ENCODE assay signal across 8 cellular contexts in genomic region chr15:78811124-78811824, GRCh38. TPM values are rescaled to one million over a fixed set of nuclear protein-coding genes. Genes with fewer than 3 reads are reported as not detected.
DNase-seq lines count a peak whose midpoint lies in the region; ATAC-seq lines count a peak whose summit lies in the region.

Gene ADAMTS7, minus strand, starts transcription at chr15:78811464. Its CDS starts 244 bp downstream, at chr15:78811220.

- H3K36me3 ChIP-seq in esophagus (ENCODE audit: control insufficient read depth in 2 of 2, insufficient read depth in 2 of 2, low read length in 1 of 2) = no peaks in the 10 kb centered on the region

- no peaks in the 10 kb centered on the region for H3K9me3 Mint-ChIP-seq in stimulated activated memory B cell treated with anti-CD40 and anti-IgM and Interleukin-4, amounts not matched to agents 10 μg/mL and 1 μg/mL and 100 μg/mL, for 72 hours

- H3K27me3 Mint-ChIP-seq in stimulated activated memory B cell treated with anti-CD40 and anti-IgM and Interleukin-4, amounts not matched to agents 10 μg/mL and 1 μg/mL and 100 μg/mL, for 72 hours = peaks cover 46% of the 10 kb centered on the region

- H3K4me1 ChIP-seq in esophagus (ENCODE audit: control insufficient read depth in 2 of 2, insufficient read depth in 2 of 2, low read length in 1 of 2) = peaks cover 0 to 2% of the 10 kb centered on the region in 2 donors

- 0 to 1% methylated on average over 35 to 73 of the region's 73 CpGs for WGBS in esophagus, 2 donors

- H3K27me3 ChIP-seq in esophagus (ENCODE audit: control insufficient read depth in 1 of 2, insufficient read depth in 2 of 2, low read length in 2 of 2) = peaks cover 0 to 3% of the 10 kb centered on the region in 2 donors

- peak within 1 kb of the TSS; percentile 49 to 69 for H3K4me3 ChIP-seq in esophagus (ENCODE audit: low read depth in 1 of 2, low read length in 2 of 2)

- DNase-seq in EL (peak; percentile 79), H4 (ENCODE audit: low spot score) (peak; percentile 53), NCI-H226 (peak; percentile 79), mucosa of gallbladder (ENCODE audit: low spot score) (peak; percentile 55)
- peak; percentile 65 for DNase-seq in activated T-cell treated with anti-CD3 and anti-CD28 coated beads, Interleukin-2, amount 50 U/mL, for 1 hour

- peak within 1 kb of the TSS; percentile 79 for H3K27ac Mint-ChIP-seq in stimulated activated memory B cell treated with anti-CD40 and anti-IgM and Interleukin-4, amounts not matched to agents 10 μg/mL and 1 μg/mL and 100 μg/mL, for 72 hours

- H3K36me3 Mint-ChIP-seq in stimulated activated memory B cell treated with anti-CD40 and anti-IgM and Interleukin-4, amounts not matched to agents 10 μg/mL and 1 μg/mL and 100 μg/mL, for 72 hours = no peaks in the 10 kb centered on the region

- peak within 1 kb of the TSS; percentile 28 to 41 for H3K27ac ChIP-seq in esophagus (ENCODE audit: low read depth in 2 of 2, low read length in 1 of 2)

- peak within 1 kb of the TSS; percentile 89 for H3K4me3 Mint-ChIP-seq in stimulated activated memory B cell treated with anti-CD40 and anti-IgM and Interleukin-4, amounts not matched to agents 10 μg/mL and 1 μg/mL and 100 μg/mL, for 72 hours

- H3K4me1 Mint-ChIP-seq in stimulated activated memory B cell treated with anti-CD40 and anti-IgM and Interleukin-4, amounts not matched to agents 10 μg/mL and 1 μg/mL and 100 μg/mL, for 72 hours = peaks cover 23% of the 10 kb centered on the region

- no peaks in the 10 kb centered on the region for H3K9me3 ChIP-seq in esophagus (ENCODE audit: control insufficient read depth in 2 of 2, insufficient read depth in 1 of 2, low read depth in 1 of 2, low read length in 1 of 2)

- peak; percentile 92 for ATAC-seq in stimulated activated memory B cell treated with anti-CD40 and anti-IgM and Interleukin-4, amounts not matched to agents 10 μg/mL and 1 μg/mL and 100 μg/mL, for 72 hours
- ATAC-seq in HG03520 (IDR thresholded peaks at IDR 0.05; ENCODE audit: unreplicated experiment) = no peak

RNA-seq across cellular contexts. Expression of gene ADAMTS7, which starts in this region (rescaled TPM):
- 1.5 and 5.5 TPM in 2 replicates for total RNA-seq in H4 (2014; rRNA removed; shearing (Covaris generic))
- polyA plus RNA-seq in esophagus = under 1 TPM; 0.45 to 0.63 TPM
- 13.8 TPM for total RNA-seq in mucosa of gallbladder
